24 cellular contexts compared by ENCODE assay signal in genomic region chr5:20105915-20106314, GRCh38.
A peak's percentile ranks its signal among the peaks of the same experiment; 100 is the strongest.
DNase-seq lines count a peak whose midpoint lies in the region; ATAC-seq and TF ChIP-seq lines count a peak whose summit lies in the region.
"Had no signal": no experiment of that assay in that cellular context is flagged by ENCODE, and none has a peak within 500 bp of the region (broad histone marks: within the 10 kb centered on the region; RNA-seq: fewer than 3 reads in every experiment).

No MANE protein-coding gene starts in this region.

- no peak overlapping the region for H3K4me3 ChIP-seq in tibial nerve
- H3K4me3 ChIP-seq: breast epithelium, testis had no signal

- no peak for TF ChIP-seq POLR2A in tibial nerve (IDR thresholded peaks at IDR 0.05)

- no peaks in the 10 kb centered on the region for H3K27me3 ChIP-seq in tibial nerve
- H3K27me3 ChIP-seq: breast epithelium, neutrophil, testis had no signal

- H3K27ac ChIP-seq in tibial nerve, result no peak overlapping the region
- H3K27ac ChIP-seq: 22Rv1, breast epithelium, neutrophil, testis had no signal

- H3K36me3 ChIP-seq in tibial nerve, result no peaks in the 10 kb centered on the region
- H3K36me3 ChIP-seq: breast epithelium, neutrophil had no signal

- H3K9me3 ChIP-seq in tibial nerve, result no peaks in the 10 kb centered on the region
- H3K9me3 ChIP-seq: breast epithelium, neutrophil, testis had no signal

- peak; percentile 21 for DNase-seq in DMS 273 (lab: John Stamatoyannopoulos, UW; ENCODE audit: unreplicated experiment)
- no peak for DNase-seq in DMS 273 treated with DMSO at 0.1 percent for 48 hours (lab: John Stamatoyannopoulos, UW)
- peak; percentile 49 to 86 for DNase-seq in NCI-H2081 (lab: John Stamatoyannopoulos, UW)
- peak; percentile 41 for DNase-seq in NCI-H774 (lab: John Stamatoyannopoulos, UW)
- no peak for DNase-seq in type B pancreatic cell (ENCODE audit: extremely low spot score, unreplicated experiment)
- no peak for DNase-seq in activated CD4-positive, CD25-positive, alpha-beta regulatory T cell treated with anti-CD3 and anti-CD28 coated beads, Interleukin-2, amount 50 U/mL, for 72 hours
- no peak for DNase-seq in tibial nerve (ENCODE audit: low spot score in 2 of 2)
- DNase-seq: activated CD8-positive, alpha-beta memory T cell treated with anti-CD3 and anti-CD28 coated beads for 24 hours; activated naive CD4-positive, alpha-beta T cell treated with anti-CD3 and anti-CD28 coated beads for 36 hours; activated T-cell treated with anti-CD3 and anti-CD28 coated beads, Interleukin-2, amount 50 U/mL, for 4 hours; AML-193; amniotic stem cell; CD8-positive, alpha-beta T cell; cortex of kidney; HFFc6; kidney glomerular epithelial cell; NCI-H1436; stimulated activated CD4-positive, alpha-beta T cell treated with anti-CD3 and anti-CD28 coated beads, Interleukin-2, amount 100 ng/mL, for 48 hours; stimulated activated naive CD4-positive, alpha-beta T cell; testis had no signal

- TF ChIP-seq CTCF in type B pancreatic cell (conservative IDR thresholded peaks at IDR 0.05) (no peak), tibial nerve (IDR thresholded peaks at IDR 0.05) (no peak)

- H3K36me3 Mint-ChIP-seq in type B pancreatic cell, result no peaks in the 10 kb centered on the region
- H3K36me3 Mint-ChIP-seq: CD8-positive, alpha-beta T cell had no signal

- H3K4me1 Mint-ChIP-seq in type B pancreatic cell (ENCODE audit: unreplicated experiment), result peaks cover 7% of the 10 kb centered on the region

- H3K4me1 ChIP-seq in tibial nerve, result no peaks in the 10 kb centered on the region
- H3K4me1 ChIP-seq: breast epithelium, testis had no signal

- no peak overlapping the region for H3K4me3 Mint-ChIP-seq in type B pancreatic cell
- H3K4me3 Mint-ChIP-seq: activated naive CD4-positive, alpha-beta T cell treated with anti-CD3 and anti-CD28 coated beads for 36 hours; activated T-cell treated with anti-CD3 and anti-CD28 coated beads, Interleukin-2, amount 50 U/mL, for 4 hours; CD8-positive, alpha-beta T cell; HFFc6 had no signal

- H3K27me3 Mint-ChIP-seq in type B pancreatic cell, result no peaks in the 10 kb centered on the region

- no peak for TF ChIP-seq EP300 in tibial nerve (IDR thresholded peaks at IDR 0.05)

- H3K9me3 Mint-ChIP-seq in type B pancreatic cell, result peaks cover 4% of the 10 kb centered on the region

- H3K27ac Mint-ChIP-seq in type B pancreatic cell, result peak overlapping the region; percentile 3
- H3K27ac Mint-ChIP-seq: activated naive CD4-positive, alpha-beta T cell treated with anti-CD3 and anti-CD28 coated beads for 36 hours; CD8-positive, alpha-beta T cell; HFFc6 had no signal

- no peak for ATAC-seq in HG02884 (IDR thresholded peaks at IDR 0.05; ENCODE audit: unreplicated experiment)
- ATAC-seq: activated T-cell treated with anti-CD3 and anti-CD28 coated beads, Interleukin-2, amount 50 U/mL, for 4 hours; CD8-positive, alpha-beta T cell had no signal

- WGBS in tibial nerve, 2 donors, result 44 to 45% methylated on average over 5 of the region's 5 CpGs

Comparison
In these comparisons a context has a peak if more than half of its experiments do, and no peak if none do; other contexts are left out.
1. DNase-seq: peak in DMS 273 (single experiment), NCI-H2081 (2 of 2) and NCI-H774 (single experiment); none in DMS 273 treated with DMSO at 0.1 percent for 48 hours (single experiment), type B pancreatic cell (single experiment), activated CD4-positive, CD25-positive, alpha-beta regulatory T cell treated with anti-CD3 and anti-CD28 coated beads, Interleukin-2, amount 50 U/mL, for 72 hours (single experiment) and tibial nerve (0 of 2).